ENCODE assay signal across 35 cellular contexts in genomic region chr3:148254402-148254801, GRCh38.
"Had no signal": no experiment of that assay in that cellular context is flagged by ENCODE, and none has a peak within 500 bp of the region (broad histone marks: within the 10 kb centered on the region; RNA-seq: fewer than 3 reads in every experiment).

No MANE protein-coding gene starts in this region.

- H3K27me3 ChIP-seq: MG63 had no signal

- DNase-seq: Karpas-422, Kasumi-1, MG63, MM.1S, MV-4-11, NCI-H1048, NCI-H1092, NCI-H1092 treated with DMSO at 0.1 percent for 48 hours, NCI-H1105, NCI-H1105 treated with DMSO at 0.1 percent for 48 hours, NCI-H1417, NCI-H1417 treated with DMSO at 0.1 percent for 48 hours, NCI-H1436, NCI-H1436 treated with DMSO at 0.1 percent for 48 hours, NCI-H146, NCI-H1694, NCI-H1694 treated with DMSO at 0.1 percent for 48 hours, NCI-H187, NCI-H187 treated with DMSO at 0.1 percent for 48 hours, NCI-H1930, NCI-H2029, NCI-H2029 treated with DMSO at 0.1 percent for 48 hours, NCI-H2081, NCI-H2081 treated with DMSO at 0.1 percent for 48 hours, NCI-H2107, NCI-H2171, NCI-H2171 treated with DMSO at 0.1 percent for 48 hours, NCI-H2227 treated with DMSO at 0.1 percent for 48 hours, NCI-H226, NCI-H345, NCI-H446, NCI-H446 treated with DMSO at 0.1 percent for 48 hours, NCI-H510A, NCI-H510A treated with DMSO at 0.1 percent for 48 hours had no signal

- H3K36me3 ChIP-seq: MG63 had no signal

- H3K9me3 ChIP-seq: MG63 had no signal

- H3K4me3 ChIP-seq: MG63 had no signal

- H3K27ac ChIP-seq: KMS-11 had no signal

- H3K4me2 ChIP-seq: KMS-11 had no signal

- H3K9ac ChIP-seq: KMS-11 had no signal
